In genomic region chr14:68686724-68687123, GRCh38 we compare ENCODE assay signal across 11 cellular contexts.
DNase-seq lines count a peak whose midpoint lies in the region; ATAC-seq and TF ChIP-seq lines count a peak whose summit lies in the region.
"Had no signal": no experiment of that assay in that cellular context is flagged by ENCODE, and none has a peak within 500 bp of the region (broad histone marks: within the 10 kb centered on the region; RNA-seq: fewer than 3 reads in every experiment).

No MANE protein-coding gene starts in this region.

- no peaks in the 10 kb centered on the region for H3K9me3 Mint-ChIP-seq in CD8-positive, alpha-beta memory T cell
- H3K9me3 Mint-ChIP-seq in brain (peaks cover 4 to 9% (median 6%) of the 10 kb centered on the region in 5 experiments), neural progenitor cell (peaks cover 7% of the 10 kb centered on the region)

- DNase-seq in CD8-positive, alpha-beta memory T cell, result no peak
- no peak for DNase-seq in Karpas-422
- DNase-seq in neural progenitor cell (ENCODE audit: low spot score), result no peak
- no peak for DNase-seq in stimulated activated CD8-positive, alpha-beta memory T cell treated with anti-CD3 and anti-CD28 coated beads, Interleukin-4, amount 100 ng/mL, for 48 hours
- DNase-seq: COR-L47; effector CD8-positive, alpha-beta T cell; NCI-H1694; NCI-H524 had no signal

- no peaks in the 10 kb centered on the region for H3K36me3 Mint-ChIP-seq in CD8-positive, alpha-beta memory T cell
- peaks cover 6% of the 10 kb centered on the region for H3K36me3 Mint-ChIP-seq in brain
- peaks cover 4% of the 10 kb centered on the region for H3K36me3 Mint-ChIP-seq in neural progenitor cell

- TF ChIP-seq CTCF in brain (conservative IDR thresholded peaks at IDR 0.05) (no peak), neural progenitor cell (IDR thresholded peaks at IDR 0.05) (no peak)

- no peaks in the 10 kb centered on the region for H3K27me3 Mint-ChIP-seq in CD8-positive, alpha-beta memory T cell
- H3K27me3 Mint-ChIP-seq in brain (no peaks in the 10 kb centered on the region), neural progenitor cell (ENCODE audit: insufficient read depth, low read depth) (peaks cover 24% of the 10 kb centered on the region)

- H3K27me3 ChIP-seq in CD8-positive, alpha-beta memory T cell (ENCODE audit: insufficient read depth, low read length, poor library complexity, severe bottlenecking), result no peaks in the 10 kb centered on the region
- H3K27me3 ChIP-seq in Karpas-422 (ENCODE audit: low read length) (no peaks in the 10 kb centered on the region), neural progenitor cell (no peaks in the 10 kb centered on the region)

- H3K9ac ChIP-seq in Karpas-422 (ENCODE audit: low read length), result 0 out of 2 replicates have a peak overlapping the region, but pooled peaks have one; percentile 59
- no peak overlapping the region for H3K9ac ChIP-seq in neural progenitor cell

- H3K9me3 ChIP-seq in CD8-positive, alpha-beta memory T cell (ENCODE audit: low read length), result no peaks in the 10 kb centered on the region
- H3K9me3 ChIP-seq in Karpas-422 (ENCODE audit: low read length), result no peaks in the 10 kb centered on the region
- H3K9me3 ChIP-seq in neural progenitor cell (ENCODE audit: low read depth), result no peaks in the 10 kb centered on the region

- no peaks in the 10 kb centered on the region for H3K79me2 ChIP-seq in Karpas-422 (ENCODE audit: low read length)
- H3K79me2 ChIP-seq in neural progenitor cell (ENCODE audit: low read depth), result no peaks in the 10 kb centered on the region

- H3K27ac ChIP-seq in CD8-positive, alpha-beta memory T cell (ENCODE audit: low read depth, low read length), result no peak overlapping the region
- H3K27ac ChIP-seq in Karpas-422 (ENCODE audit: low read length), result peak overlapping the region; percentile 91
- H3K27ac ChIP-seq in neural progenitor cell, result no peak overlapping the region

- ATAC-seq in HG03378 (IDR thresholded peaks at IDR 0.05; ENCODE audit: unreplicated experiment), result no peak
- ATAC-seq in HG03045 (IDR thresholded peaks at IDR 0.05; ENCODE audit: unreplicated experiment), result no peak

- POLR2A ChIA-PET in CD8-positive, alpha-beta memory T cell (lab: Charles Lee), result no interaction called here

- CTCF ChIA-PET in CD8-positive, alpha-beta memory T cell (lab: Charles Lee), result interaction anchor here (1.9 kb wide), 1 partner anchor 128 kb away, joined by 8 read pairs; no protein-coding TSS in a partner anchor

- no peak overlapping the region for H3K4me2 ChIP-seq in Karpas-422 (ENCODE audit: low read depth, low read length, poor library complexity, severe bottlenecking)
- no peak overlapping the region for H3K4me2 ChIP-seq in neural progenitor cell

- H4K20me1 ChIP-seq in Karpas-422 (ENCODE audit: insufficient read depth, low read depth, low read length), result no peaks in the 10 kb centered on the region
- no peaks in the 10 kb centered on the region for H4K20me1 ChIP-seq in neural progenitor cell (ENCODE audit: low read depth)

- no peak overlapping the region for H3K4me3 ChIP-seq in CD8-positive, alpha-beta memory T cell (ENCODE audit: low read length)
- H3K4me3 ChIP-seq in Karpas-422 (ENCODE audit: low read length) (no peak overlapping the region), neural progenitor cell (no peak overlapping the region)

- H3K4me1 Mint-ChIP-seq in CD8-positive, alpha-beta memory T cell, result peaks cover 52 to 59% (median 52%) of the 10 kb centered on the region in 3 donors
- H3K4me1 Mint-ChIP-seq in brain, result peaks cover 100% of the 10 kb centered on the region
- H3K4me1 Mint-ChIP-seq in neural progenitor cell, result peaks cover 96% of the 10 kb centered on the region

- H3K9me2 ChIP-seq in Karpas-422 (replicated peaks; ENCODE audit: insufficient read depth, low read length), result no peaks in the 10 kb centered on the region

- peaks cover 16% of the 10 kb centered on the region for H3F3A ChIP-seq in neural progenitor cell (ENCODE audit: low read depth)

- H3K4me1 ChIP-seq in CD8-positive, alpha-beta memory T cell (ENCODE audit: insufficient read depth, low read length), result peaks cover 46% of the 10 kb centered on the region
- peaks cover 82% of the 10 kb centered on the region for H3K4me1 ChIP-seq in Karpas-422 (ENCODE audit: low read length)
- peaks cover 55% of the 10 kb centered on the region for H3K4me1 ChIP-seq in neural progenitor cell

- peak overlapping the region; percentile 33 to 99 (median 98) for H3K27ac Mint-ChIP-seq in CD8-positive, alpha-beta memory T cell
- H3K27ac Mint-ChIP-seq in brain (peak overlapping the region in 3 of 5 experiments; percentile 98 to 99 (median 99)), neural progenitor cell (peak overlapping the region; percentile 23)

- H2AFZ ChIP-seq in Karpas-422 (ENCODE audit: low read length) (no peak overlapping the region), neural progenitor cell (replicated peaks) (no peak overlapping the region)

- peak overlapping the region in 2 of 7 donors; percentile 4 to 27 for H3K4me3 Mint-ChIP-seq in CD8-positive, alpha-beta memory T cell
- H3K4me3 Mint-ChIP-seq in brain, result no peak overlapping the region
- H3K4me3 Mint-ChIP-seq in neural progenitor cell, result peak overlapping the region; percentile 41

- H3K36me3 ChIP-seq in CD8-positive, alpha-beta memory T cell (ENCODE audit: insufficient read depth, low read length), result no peaks in the 10 kb centered on the region
- H3K36me3 ChIP-seq in Karpas-422 (ENCODE audit: insufficient read depth, low read length) (no peaks in the 10 kb centered on the region), neural progenitor cell (no peaks in the 10 kb centered on the region)

Comparison
In these comparisons a context has a peak if more than half of its experiments do, and no peak if none do; other contexts are left out.
1. H3K27ac Mint-ChIP-seq: peak in every context shown above with its lines; median percentile 99 in brain; 98 in CD8-positive, alpha-beta memory T cell; 23 in neural progenitor cell.